8 cellular contexts compared by ENCODE assay signal in the genomic region with DNA sequence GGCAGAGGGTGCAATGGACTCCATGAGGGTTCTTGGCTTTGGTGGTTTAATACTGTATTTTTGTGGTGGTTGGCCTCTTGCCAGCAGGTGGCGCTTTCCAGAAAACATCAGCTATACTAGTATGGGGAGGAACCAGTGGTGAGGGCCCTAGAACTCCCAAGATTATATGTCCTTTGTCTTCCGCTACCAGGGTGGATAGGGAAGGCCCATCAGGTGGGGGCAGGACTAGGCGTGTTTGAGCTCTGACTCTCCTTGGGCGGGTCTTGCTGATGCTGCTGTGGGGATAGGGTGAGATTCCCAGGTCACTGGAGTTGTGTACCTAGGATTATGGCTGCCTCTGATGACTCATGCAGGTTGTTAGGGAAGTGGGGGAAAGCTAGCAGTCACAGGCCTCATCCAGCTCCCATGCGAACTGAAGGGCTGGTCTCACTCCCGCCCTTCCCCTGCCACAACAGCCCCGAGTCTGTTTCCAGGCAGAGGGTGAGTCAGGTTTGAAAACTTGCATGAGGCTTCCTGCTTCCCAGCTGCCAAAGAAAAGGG.
A peak's percentile ranks its signal among the peaks of the same experiment; 100 is the strongest.
DNase-seq lines count a peak whose midpoint lies in the region; ATAC-seq and TF ChIP-seq lines count a peak whose summit lies in the region.

No MANE protein-coding gene starts in this region.

- H3K4me2 ChIP-seq in OCI-LY1 (ENCODE audit: low read length), result no peak overlapping the region

- H3K27me3 ChIP-seq in OCI-LY1 (ENCODE audit: insufficient read depth, low read length), result no peaks in the 10 kb centered on the region

- no peaks in the 10 kb centered on the region for H3K9me2 ChIP-seq in OCI-LY1 (ENCODE audit: low read depth, low read length)

- peak; percentile 71 for TF ChIP-seq CTCF in OCI-LY1 (IDR thresholded peaks at IDR 0.05; ENCODE audit: low read length)

- H3F3A ChIP-seq in OCI-LY1 (ENCODE audit: insufficient read depth, low read length), result no peaks in the 10 kb centered on the region

- intact Hi-C loops in Right ventricle myocardium superior (cut with DNase I) (no loop called here), left ventricle myocardium superior (cut with micrococcal nuclease) (no loop called here)

- no peak overlapping the region for H3K27ac ChIP-seq in OCI-LY1 (ENCODE audit: low read depth, low read length, poor library complexity, severe bottlenecking)

- no peak overlapping the region for H2AFZ ChIP-seq in OCI-LY1 (ENCODE audit: low read length)

- H3K79me2 ChIP-seq in OCI-LY1 (ENCODE audit: insufficient read depth, low read length), result no peaks in the 10 kb centered on the region

- no peaks in the 10 kb centered on the region for H3K36me3 ChIP-seq in OCI-LY1 (ENCODE audit: insufficient read depth, low read length)

- DNase-seq in Right ventricle myocardium superior, result peak; percentile 18
- no peak for DNase-seq in left ventricle myocardium superior
- DNase-seq in fibroblast of peridontal ligament (ENCODE audit: extremely low read depth), result peak; percentile 6
- no peak for DNase-seq in anterior cingulate cortex (lab: John Stamatoyannopoulos, UW)
- no peak for DNase-seq in activated T-cell treated with anti-CD3 and anti-CD28 coated beads, Interleukin-2, amount 50 U/mL, for 24 hours
- no peak for DNase-seq in Ammon's horn (ENCODE audit: low spot score)

- no peaks in the 10 kb centered on the region for H3K36me3 Mint-ChIP-seq in activated T-cell treated with anti-CD3 and anti-CD28 coated beads, Interleukin-2, amount 50 U/mL, for 24 hours (ENCODE audit: low read depth)

- H3K27ac Mint-ChIP-seq in activated T-cell treated with anti-CD3 and anti-CD28 coated beads, Interleukin-2, amount 50 U/mL, for 24 hours, result no peak overlapping the region

- no peak overlapping the region for H3K4me3 ChIP-seq in OCI-LY1 (ENCODE audit: low read depth, low read length, poor library complexity, severe bottlenecking)

- no peak overlapping the region for H3K4me3 Mint-ChIP-seq in activated T-cell treated with anti-CD3 and anti-CD28 coated beads, Interleukin-2, amount 50 U/mL, for 24 hours

- no peaks in the 10 kb centered on the region for H3K9me3 Mint-ChIP-seq in activated T-cell treated with anti-CD3 and anti-CD28 coated beads, Interleukin-2, amount 50 U/mL, for 24 hours

- H3K4me1 ChIP-seq in OCI-LY1 (ENCODE audit: insufficient read depth, low read length, severe bottlenecking), result no peaks in the 10 kb centered on the region

- no peaks in the 10 kb centered on the region for H4K20me1 ChIP-seq in OCI-LY1 (ENCODE audit: insufficient read depth, low read length)

- H3K4me1 Mint-ChIP-seq in activated T-cell treated with anti-CD3 and anti-CD28 coated beads, Interleukin-2, amount 50 U/mL, for 24 hours (ENCODE audit: low read depth), result no peaks in the 10 kb centered on the region

- ATAC-seq in Right ventricle myocardium superior (ENCODE audit: poor library complexity), result no peak
- no peak for ATAC-seq in left ventricle myocardium superior
- peak; percentile 58 for ATAC-seq in HG02943 (IDR thresholded peaks at IDR 0.05; ENCODE audit: low read depth, unreplicated experiment)

- no peaks in the 10 kb centered on the region for H3K27me3 Mint-ChIP-seq in activated T-cell treated with anti-CD3 and anti-CD28 coated beads, Interleukin-2, amount 50 U/mL, for 24 hours

- H3K9me3 ChIP-seq in OCI-LY1 (ENCODE audit: low read length), result no peaks in the 10 kb centered on the region

- H3K9ac ChIP-seq in OCI-LY1 (ENCODE audit: low read length), result no peak overlapping the region

Comparison
In these comparisons a context has a peak if more than half of its experiments do, and no peak if none do; other contexts are left out.
1. DNase-seq: peak in Right ventricle myocardium superior (single experiment) and fibroblast of peridontal ligament (single experiment); none in left ventricle myocardium superior (single experiment), anterior cingulate cortex (0 of 58), activated T-cell treated with anti-CD3 and anti-CD28 coated beads, Interleukin-2, amount 50 U/mL, for 24 hours (single experiment) and Ammon's horn (single experiment).